Comparison of ENCODE assay signal across 8 cellular contexts in the genomic region with DNA sequence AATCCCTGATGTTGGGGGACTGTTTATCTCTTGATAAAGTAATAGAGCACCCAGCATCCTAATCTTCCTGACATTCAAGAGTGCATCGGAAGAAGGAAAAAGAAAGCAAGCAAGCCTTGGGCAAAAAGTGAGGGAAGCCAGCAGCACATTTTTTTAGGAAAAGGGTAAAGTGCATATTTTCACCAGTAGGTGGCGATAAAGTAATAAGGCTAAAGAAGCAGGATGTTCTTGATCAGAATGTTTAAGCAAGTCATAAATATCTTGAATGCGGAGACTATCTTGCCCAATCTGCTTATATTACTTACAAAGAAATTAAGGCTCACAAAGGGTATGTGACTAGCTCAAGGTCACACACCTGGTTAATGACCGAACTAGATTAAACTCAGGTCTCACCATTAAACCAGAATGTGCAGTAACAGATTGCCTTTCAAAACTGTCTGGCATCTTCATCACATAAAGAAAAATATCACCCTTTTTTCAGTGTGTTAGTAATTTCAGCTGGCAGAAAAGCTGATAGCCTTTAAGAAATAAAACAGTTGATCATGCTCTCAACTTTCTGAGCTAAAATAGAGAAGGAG.
DNase-seq lines count a peak whose midpoint lies in the region; ATAC-seq, FAIRE-seq and TF ChIP-seq lines count a peak whose summit lies in the region.

No MANE protein-coding gene starts in this region.

- peak; percentile 71 for DNase-seq in SIG-M5 treated with dmso at 0.1 percent for 504 hours (lab: John Stamatoyannopoulos, UW; ENCODE audit: unreplicated experiment)
- DNase-seq in SIG-M5 (lab: John Stamatoyannopoulos, UW), result no peak
- DNase-seq in NCI-H2171 treated with DMSO at 0.1 percent for 48 hours (lab: John Stamatoyannopoulos, UW), result peak; percentile 63
- DNase-seq in adipocyte (ENCODE audit: low read depth), result peak; percentile 88
- DNase-seq in right cardiac atrium, result no peak
- DNase-seq in small intestine, result peak; percentile 71
- DNase-seq in activated naive CD4-positive, alpha-beta T cell treated with anti-CD3 and anti-CD28 coated beads for 36 hours, result no peak

- H3K4me3 Mint-ChIP-seq in activated naive CD4-positive, alpha-beta T cell treated with anti-CD3 and anti-CD28 coated beads for 36 hours, result no peak overlapping the region

- H3K27ac ChIP-seq in HEK293 (ENCODE audit: extremely low read depth, low read depth, low read length) (no peak overlapping the region), right cardiac atrium (ENCODE audit: low read length) (no peak overlapping the region), small intestine (ENCODE audit: low read depth in 1 of 2, low read length in 1 of 2) (no peak overlapping the region)

- CTCF ChIA-PET in HEK293 (lab: Yijun Ruan, JAX), result interaction anchor here (0.6 to 4.4 kb wide), 14 partner anchors 8 to 512 kb away, joined by 3 to 35 read pairs (median 3); no protein-coding TSS in a partner anchor
- CTCF ChIA-PET in activated naive CD4-positive, alpha-beta T cell treated with anti-CD3 and anti-CD28 coated beads for 36 hours (lab: Charles Lee), result interaction anchor here (0.6 to 3.4 kb wide), 15 partner anchors 10 to 322 kb away, joined by 3 to 38 read pairs (median 4); no protein-coding TSS in a partner anchor

- FAIRE-seq in small intestine (lab: Jason Lieb, UNC), result no peak

- H3K27me3 ChIP-seq in adipocyte (replicated peaks; ENCODE audit: control insufficient read depth, insufficient read depth, low read length) (peaks cover 5% of the 10 kb centered on the region), right cardiac atrium (ENCODE audit: control insufficient read depth, insufficient read depth) (no peaks in the 10 kb centered on the region), small intestine (ENCODE audit: control insufficient read depth in 2 of 2, insufficient read depth in 2 of 2, low read length in 2 of 2) (no peaks in the 10 kb centered on the region)

- intact Hi-C loops in right cardiac atrium (cut with DNase I), result loop anchor here in 3 of 4 donors (10.0 kb wide), 1 partner anchor 224 kb away; no protein-coding TSS in a partner anchor
- intact Hi-C loops in activated naive CD4-positive, alpha-beta T cell treated with anti-CD3 and anti-CD28 coated beads for 36 hours (cut with micrococcal nuclease), result loop anchor here (1.0 to 10.0 kb wide), 7 partner anchors 138 to 1096 kb away; partner anchors contain the start of gene EIF2AK2

- H3K9ac ChIP-seq in adipocyte (ENCODE audit: low read length), result peak overlapping the region; percentile 55

- H3K9me3 ChIP-seq in HEK293 (ENCODE audit: control insufficient read depth, insufficient read depth, low read depth, low read length) (no peaks in the 10 kb centered on the region), adipocyte (ENCODE audit: control insufficient read depth, low read length) (no peaks in the 10 kb centered on the region), right cardiac atrium (ENCODE audit: control insufficient read depth, low read length) (no peaks in the 10 kb centered on the region), small intestine (ENCODE audit: control insufficient read depth, low read depth) (no peaks in the 10 kb centered on the region)

- H3K4me1 ChIP-seq in HEK293 (ENCODE audit: control insufficient read depth, insufficient read depth, low read length), result no peaks in the 10 kb centered on the region
- H3K4me1 ChIP-seq in adipocyte (ENCODE audit: control insufficient read depth, insufficient read depth, low read length), result peaks cover 13% of the 10 kb centered on the region
- H3K4me1 ChIP-seq in right cardiac atrium (ENCODE audit: control insufficient read depth, insufficient read depth, low read length), result peaks cover 2% of the 10 kb centered on the region
- H3K4me1 ChIP-seq in small intestine (ENCODE audit: control insufficient read depth in 2 of 2, insufficient read depth in 1 of 2, low read depth in 1 of 2, low read length in 1 of 2), result peaks cover 0 to 2% of the 10 kb centered on the region in 2 donors

- H3K36me3 Mint-ChIP-seq in activated naive CD4-positive, alpha-beta T cell treated with anti-CD3 and anti-CD28 coated beads for 36 hours (ENCODE audit: low read depth), result no peaks in the 10 kb centered on the region

- H3K4me1 Mint-ChIP-seq in activated naive CD4-positive, alpha-beta T cell treated with anti-CD3 and anti-CD28 coated beads for 36 hours (ENCODE audit: low read depth), result no peaks in the 10 kb centered on the region

- H3K4me3 ChIP-seq in HEK293 (ENCODE audit: low read depth, low read length) (no peak overlapping the region), adipocyte (ENCODE audit: low read length) (peak overlapping the region; percentile 59), right cardiac atrium (ENCODE audit: low read length) (no peak overlapping the region), small intestine (ENCODE audit: low read depth in 1 of 2, low read length in 2 of 2) (no peak overlapping the region)

- TF ChIP-seq CTCF in HEK293 (tag by site-specific recombination; IDR thresholded peaks at IDR 0.05), result 0 out of 2 replicates have a peak, but pooled peaks have one; percentile 43

- no peaks in the 10 kb centered on the region for H3K27me3 Mint-ChIP-seq in activated naive CD4-positive, alpha-beta T cell treated with anti-CD3 and anti-CD28 coated beads for 36 hours (ENCODE audit: low read depth)

- POLR2A ChIA-PET in HEK293 (lab: Yijun Ruan, JAX), result no interaction called here

- ATAC-seq in right cardiac atrium, result peak; percentile 19 to 29

- H3K36me3 ChIP-seq in HEK293 (ENCODE audit: control insufficient read depth in 2 of 2, insufficient read depth in 1 of 2, low read length in 2 of 2) (no peaks in the 10 kb centered on the region), adipocyte (ENCODE audit: control insufficient read depth, insufficient read depth, low read length, severe bottlenecking) (no peaks in the 10 kb centered on the region), small intestine (ENCODE audit: control insufficient read depth in 2 of 2, insufficient read depth in 2 of 2, low read length in 2 of 2) (no peaks in the 10 kb centered on the region)

- H3K27ac Mint-ChIP-seq in activated naive CD4-positive, alpha-beta T cell treated with anti-CD3 and anti-CD28 coated beads for 36 hours, result no peak overlapping the region

- H3K9me3 Mint-ChIP-seq in activated naive CD4-positive, alpha-beta T cell treated with anti-CD3 and anti-CD28 coated beads for 36 hours, result no peaks in the 10 kb centered on the region

- WGBS in right cardiac atrium, result 2% methylated on average over 4 of the region's 4 CpGs
- 1 to 6% (median 5%) methylated on average over 4 of the region's 4 CpGs for WGBS in small intestine, 3 donors

TF ChIP-seq in HEK293, 187 proteins besides CTCF, POLR2A, EP300 and RAD21 (continues in another document):
- TF ChIP-seq OSR2 (tag by site-specific recombination; IDR thresholded peaks at IDR 0.05) (no peak), REPIN1 (tag by site-specific recombination; IDR thresholded peaks at IDR 0.05; ENCODE audit: low read depth) (no peak), ZNF169 (tag by site-specific recombination; IDR thresholded peaks at IDR 0.05) (no peak), ZNF324 (tag by site-specific recombination; IDR thresholded peaks at IDR 0.05) (no peak), ZNF660 (tag by site-specific recombination; IDR thresholded peaks at IDR 0.05) (peak; percentile 46; the same call in 1 of the 2 replicates), ZNF654 (tag by site-specific recombination; IDR thresholded peaks at IDR 0.05; ENCODE audit: low read depth) (peak; percentile 84), SALL2 (tag by site-specific recombination; IDR thresholded peaks at IDR 0.05; ENCODE audit: borderline replicate concordance) (no peak), ZNF341 (tag by site-specific recombination; IDR thresholded peaks at IDR 0.05; ENCODE audit: low read depth) (no peak), ZNF558 (tag by site-specific recombination; IDR thresholded peaks at IDR 0.05) (no peak), ZNF266 (tag by site-specific recombination; IDR thresholded peaks at IDR 0.05; ENCODE audit: low read depth) (no peak), GLIS2 (tag by site-specific recombination; IDR thresholded peaks at IDR 0.05) (no peak)
- TF ChIP-seq, protein P1, sequence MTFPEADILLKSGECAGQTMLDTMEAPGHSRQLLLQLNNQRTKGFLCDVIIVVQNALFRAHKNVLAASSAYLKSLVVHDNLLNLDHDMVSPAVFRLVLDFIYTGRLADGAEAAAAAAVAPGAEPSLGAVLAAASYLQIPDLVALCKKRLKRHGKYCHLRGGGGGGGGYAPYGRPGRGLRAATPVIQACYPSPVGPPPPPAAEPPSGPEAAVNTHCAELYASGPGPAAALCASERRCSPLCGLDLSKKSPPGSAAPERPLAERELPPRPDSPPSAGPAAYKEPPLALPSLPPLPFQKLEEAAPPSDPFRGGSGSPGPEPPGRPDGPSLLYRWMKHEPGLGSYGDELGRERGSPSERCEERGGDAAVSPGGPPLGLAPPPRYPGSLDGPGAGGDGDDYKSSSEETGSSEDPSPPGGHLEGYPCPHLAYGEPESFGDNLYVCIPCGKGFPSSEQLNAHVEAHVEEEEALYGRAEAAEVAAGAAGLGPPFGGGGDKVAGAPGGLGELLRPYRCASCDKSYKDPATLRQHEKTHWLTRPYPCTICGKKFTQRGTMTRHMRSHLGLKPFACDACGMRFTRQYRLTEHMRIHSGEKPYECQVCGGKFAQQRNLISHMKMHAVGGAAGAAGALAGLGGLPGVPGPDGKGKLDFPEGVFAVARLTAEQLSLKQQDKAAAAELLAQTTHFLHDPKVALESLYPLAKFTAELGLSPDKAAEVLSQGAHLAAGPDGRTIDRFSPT (tag by site-specific recombination; IDR thresholded peaks at IDR 0.05), result no peak
- TF ChIP-seq, protein P2, sequence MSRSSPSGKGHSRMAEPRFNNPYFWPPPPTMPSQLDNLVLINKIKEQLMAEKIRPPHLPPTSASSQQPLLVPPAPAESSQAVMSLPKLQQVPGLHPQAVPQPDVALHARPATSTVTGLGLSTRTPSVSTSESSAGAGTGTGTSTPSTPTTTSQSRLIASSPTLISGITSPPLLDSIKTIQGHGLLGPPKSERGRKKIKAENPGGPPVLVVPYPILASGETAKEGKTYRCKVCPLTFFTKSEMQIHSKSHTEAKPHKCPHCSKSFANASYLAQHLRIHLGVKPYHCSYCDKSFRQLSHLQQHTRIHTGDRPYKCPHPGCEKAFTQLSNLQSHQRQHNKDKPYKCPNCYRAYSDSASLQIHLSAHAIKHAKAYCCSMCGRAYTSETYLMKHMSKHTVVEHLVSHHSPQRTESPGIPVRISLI (tag by site-specific recombination; IDR thresholded peaks at IDR 0.05), result peak; percentile 68; the same call in 1 of the 2 replicates

Comparison
In these comparisons a context has a peak if more than half of its experiments do, and no peak if none do; other contexts are left out.
1. DNase-seq: peak in SIG-M5 treated with dmso at 0.1 percent for 504 hours (single experiment), NCI-H2171 treated with DMSO at 0.1 percent for 48 hours (single experiment), adipocyte (single experiment) and small intestine (single experiment); none in SIG-M5 (single experiment), right cardiac atrium (0 of 3) and activated naive CD4-positive, alpha-beta T cell treated with anti-CD3 and anti-CD28 coated beads for 36 hours (single experiment).